ENCODE assay signal across 25 cellular contexts in the genomic region with DNA sequence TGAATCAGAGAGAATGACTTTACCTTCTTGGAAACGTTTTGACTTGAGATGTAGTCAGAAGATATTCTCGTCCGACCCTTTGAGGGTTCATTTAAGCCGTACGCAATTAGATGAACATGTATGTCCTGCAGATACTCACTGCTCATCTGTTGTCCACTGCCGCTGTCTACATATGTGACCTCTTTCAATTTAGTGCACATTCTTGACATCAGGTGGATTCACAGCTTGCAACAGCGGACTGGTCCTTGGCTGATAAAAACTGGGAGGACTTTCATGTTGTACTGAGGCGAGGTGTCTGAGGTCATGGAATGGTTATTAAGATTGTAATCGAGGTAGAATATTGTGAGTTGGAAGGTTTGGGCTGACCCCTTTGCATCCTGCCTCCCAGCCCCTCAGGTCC.
DNase-seq lines count a peak whose midpoint lies in the region; ATAC-seq and TF ChIP-seq lines count a peak whose summit lies in the region.
"Had no signal": no experiment of that assay in that cellular context is flagged by ENCODE, and none has a peak within 500 bp of the region (broad histone marks: within the 10 kb centered on the region; RNA-seq: fewer than 3 reads in every experiment).

No MANE protein-coding gene starts in this region.

- no peak for TF ChIP-seq CTCF in activated B cell treated with CpG ODN at 0.5 μM for 24 hours (IDR thresholded peaks at IDR 0.05)
- TF ChIP-seq CTCF in mesothelial cell of epicardium (IDR thresholded peaks at IDR 0.05; ENCODE audit: unreplicated experiment), result no peak

- peak overlapping the region in 4 of 11 experiments; percentile 2 to 49 (median 30); a peak in 5 of 22 replicates for H3K9ac ChIP-seq in BLaER1 treated with 17β-estradiol and CSF1 and Interleukin-3, amounts not matched to agents 10 nM and 100 nM

- no peaks in the 10 kb centered on the region for H3K27me3 ChIP-seq in BLaER1 treated with 17β-estradiol and CSF1 and Interleukin-3, amounts not matched to agents 10 nM and 100 nM
- H3K27me3 ChIP-seq: adrenal gland, MG63 had no signal

- H3K9me3 Mint-ChIP-seq in T-helper 1 cell treated with Interleukin-12 subunit alpha and Interleukin-12 subunit beta and Interleukin-4 antibody, amounts not matched to agents 30 μg/mL and 1 μg/mL, for 36 hours, result peaks cover under 1% of the 10 kb centered on the region
- H3K9me3 Mint-ChIP-seq in activated B cell treated with CpG ODN at 0.5 μM for 24 hours (no peaks in the 10 kb centered on the region), mesothelial cell of epicardium (no peaks in the 10 kb centered on the region)

- ATAC-seq in activated B cell treated with CpG ODN at 0.5 μM for 24 hours (ENCODE audit: low read depth), result no peak
- ATAC-seq: PC-3 had no signal

- no peak for DNase-seq in T-helper 1 cell
- no peak for DNase-seq in activated B cell treated with CpG ODN at 0.5 μM for 24 hours
- no peak for DNase-seq in NCI-H748 treated with DMSO at 0.1 percent for 48 hours (lab: John Stamatoyannopoulos, UW)
- DNase-seq in G401 (ENCODE audit: low spot score), result no peak
- DNase-seq in mesothelial cell of epicardium (ENCODE audit: low spot score in 2 of 2, unreplicated experiment in 2 of 2), result no peak
- DNase-seq: activated T-cell treated with anti-CD3 and anti-CD28 coated beads for 4 hours; adrenal gland; dermis blood vessel endothelial cell; foreskin fibroblast; GF-D8; H7; hypothalamus; MG63; NCI-H146; NCI-H774; PC-3; stimulated activated CD4-positive, alpha-beta T cell treated with anti-CD3 and anti-CD28 coated beads, Interleukin-4, amount 100 ng/mL, for 24 hours; substantia nigra; T-helper 9 cell had no signal

- POLR2A ChIA-PET in activated B cell treated with CpG ODN at 0.5 μM for 24 hours (lab: Charles Lee), result no interaction called here

- H3K36me3 Mint-ChIP-seq in T-helper 1 cell treated with Interleukin-12 subunit alpha and Interleukin-12 subunit beta and Interleukin-4 antibody, amounts not matched to agents 30 μg/mL and 1 μg/mL, for 36 hours (ENCODE audit: low read depth), result peaks cover 8% of the 10 kb centered on the region
- H3K36me3 Mint-ChIP-seq in activated B cell treated with CpG ODN at 0.5 μM for 24 hours (ENCODE audit: low read depth) (peaks cover 6% of the 10 kb centered on the region), mesothelial cell of epicardium (no peaks in the 10 kb centered on the region)

- no peak overlapping the region for H3K4me3 Mint-ChIP-seq in T-helper 1 cell treated with Interleukin-12 subunit alpha and Interleukin-12 subunit beta and Interleukin-4 antibody, amounts not matched to agents 30 μg/mL and 1 μg/mL, for 36 hours
- H3K4me3 Mint-ChIP-seq in activated B cell treated with CpG ODN at 0.5 μM for 24 hours, result no peak overlapping the region
- no peak overlapping the region for H3K4me3 Mint-ChIP-seq in mesothelial cell of epicardium

- peak overlapping the region in 8 of 11 experiments; percentile 8 to 51 (median 46); a peak in 10 of 22 replicates for H3K27ac ChIP-seq in BLaER1 treated with 17β-estradiol and CSF1 and Interleukin-3, amounts not matched to agents 10 nM and 100 nM
- H3K27ac ChIP-seq in mesodermal cell (ENCODE audit: low read depth, low read length, severe bottlenecking), result peak overlapping the region; percentile 0
- H3K27ac ChIP-seq: 22Rv1, adrenal gland, epithelial cell of prostate had no signal

- intact Hi-C loops in activated B cell treated with CpG ODN at 0.5 μM for 24 hours (cut with micrococcal nuclease), result loop anchor here (2.0 to 5.0 kb wide), 2 partner anchors 195 to 1533 kb away; no protein-coding TSS in a partner anchor

- H4K20me1 ChIP-seq in BLaER1 treated with 17β-estradiol and CSF1 and Interleukin-3, amounts not matched to agents 10 nM and 100 nM, result peaks cover 87 to 98% (median 95%) of the 10 kb centered on the region in 11 experiments; a peak in 21 of 22 replicates

- CTCF ChIA-PET in activated B cell treated with CpG ODN at 0.5 μM for 24 hours (lab: Charles Lee), result interaction anchor here (0.9 to 1.8 kb wide), 4 partner anchors 17 to 186 kb away, joined by 3 to 7 read pairs (median 4); no protein-coding TSS in a partner anchor

- peaks cover 3 to 4% (median 4%) of the 10 kb centered on the region in 11 experiments; a peak in 15 of 22 replicates for H3K9me3 ChIP-seq in BLaER1 treated with 17β-estradiol and CSF1 and Interleukin-3, amounts not matched to agents 10 nM and 100 nM (replicated peaks in 1 of 11)
- H3K9me3 ChIP-seq in mesodermal cell (ENCODE audit: control insufficient read depth, low read length), result peaks cover 4% of the 10 kb centered on the region
- H3K9me3 ChIP-seq: adrenal gland had no signal

- 77 to 81% methylated on average over 8 to 9 of the region's 9 CpGs for WGBS in mesodermal cell (ENCODE audit: insufficient coverage in 2 of 2), 2 experiments

- in situ Hi-C loops in G401 (cut with HindIII; ENCODE audit: low sequenced_read_pairs), result no loop called here

- H3K27me3 Mint-ChIP-seq in T-helper 1 cell treated with Interleukin-12 subunit alpha and Interleukin-12 subunit beta and Interleukin-4 antibody, amounts not matched to agents 30 μg/mL and 1 μg/mL, for 36 hours (ENCODE audit: low read depth), result no peaks in the 10 kb centered on the region
- H3K27me3 Mint-ChIP-seq in activated B cell treated with CpG ODN at 0.5 μM for 24 hours (no peaks in the 10 kb centered on the region), mesothelial cell of epicardium (ENCODE audit: low read depth) (no peaks in the 10 kb centered on the region)

- peaks cover 0 to 10% (median 0%) of the 10 kb centered on the region in 11 experiments; a peak in 3 of 22 replicates for H3K36me3 ChIP-seq in BLaER1 treated with 17β-estradiol and CSF1 and Interleukin-3, amounts not matched to agents 10 nM and 100 nM
- H3K36me3 ChIP-seq in mesodermal cell (ENCODE audit: control insufficient read depth, insufficient read depth, low read length), result no peaks in the 10 kb centered on the region
- H3K36me3 ChIP-seq: adrenal gland, MG63 had no signal

- H3K27ac Mint-ChIP-seq in T-helper 1 cell treated with Interleukin-12 subunit alpha and Interleukin-12 subunit beta and Interleukin-4 antibody, amounts not matched to agents 30 μg/mL and 1 μg/mL, for 36 hours, result peak overlapping the region; percentile 78
- H3K27ac Mint-ChIP-seq in activated B cell treated with CpG ODN at 0.5 μM for 24 hours (peak overlapping the region; percentile 2), mesothelial cell of epicardium (no peak overlapping the region)

- no peak overlapping the region for H3K4me3 ChIP-seq in BLaER1 treated with 17β-estradiol and CSF1 and Interleukin-3, amounts not matched to agents 10 nM and 100 nM
- H3K4me3 ChIP-seq in mesodermal cell (ENCODE audit: extremely low read depth, insufficient read depth, low read length, poor library complexity, severe bottlenecking), result no peak overlapping the region
- H3K4me3 ChIP-seq: adrenal gland, MG63, smooth muscle cell had no signal

- peaks cover 70% of the 10 kb centered on the region for H3K4me1 Mint-ChIP-seq in T-helper 1 cell treated with Interleukin-12 subunit alpha and Interleukin-12 subunit beta and Interleukin-4 antibody, amounts not matched to agents 30 μg/mL and 1 μg/mL, for 36 hours (ENCODE audit: low read depth)
- H3K4me1 Mint-ChIP-seq in activated B cell treated with CpG ODN at 0.5 μM for 24 hours, result peaks cover 65% of the 10 kb centered on the region
- H3K4me1 Mint-ChIP-seq in mesothelial cell of epicardium, result peaks cover 51% of the 10 kb centered on the region

- H3K4me1 ChIP-seq in BLaER1 treated with 17β-estradiol and CSF1 and Interleukin-3, amounts not matched to agents 10 nM and 100 nM, result peaks cover 97 to 100% (median 99%) of the 10 kb centered on the region in 10 experiments
- H3K4me1 ChIP-seq in mesodermal cell (ENCODE audit: control insufficient read depth, insufficient read depth, low read length, poor library complexity, severe bottlenecking), result peaks cover 71% of the 10 kb centered on the region

- H3K4me2 ChIP-seq in BLaER1 treated with 17β-estradiol and CSF1 and Interleukin-3, amounts not matched to agents 10 nM and 100 nM, result peak overlapping the region; percentile 46 to 97 (median 80)
